ENCODE assay signal across 8 cellular contexts in the genomic region with DNA sequence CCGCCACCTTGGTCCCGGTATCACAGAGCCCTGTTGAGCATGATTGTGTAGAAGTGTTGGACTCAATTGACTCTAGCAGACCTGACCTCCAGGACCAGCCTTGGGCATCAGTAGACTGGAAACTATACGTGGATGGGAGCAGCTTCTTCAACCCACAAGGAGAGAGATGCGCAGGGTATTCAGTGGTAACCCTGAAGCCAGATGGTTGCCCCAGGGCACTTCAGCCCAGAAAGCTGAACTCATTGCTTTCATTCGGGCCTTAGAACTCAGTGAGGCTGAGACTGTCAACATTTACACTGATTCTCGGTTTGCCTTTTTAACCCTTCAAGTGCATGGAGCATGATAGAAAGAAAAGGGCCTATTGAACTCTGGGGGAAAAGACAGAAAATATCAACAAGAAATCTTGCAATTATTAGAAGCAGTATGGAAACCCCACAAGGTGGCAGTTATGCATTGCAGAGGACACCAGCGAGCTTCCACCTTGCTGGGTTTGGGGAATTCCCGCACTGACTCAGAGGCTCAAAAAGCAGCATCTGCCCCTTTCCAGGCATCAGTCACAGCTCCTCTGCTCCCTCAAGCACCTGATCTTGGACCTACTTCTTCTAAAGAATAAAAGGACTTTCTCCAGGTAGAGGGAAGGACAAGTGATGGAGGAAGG.
DNase-seq lines count a peak whose midpoint lies in the region; ATAC-seq and TF ChIP-seq lines count a peak whose summit lies in the region.
"Not testable (repeated sequence)": the region's sequence is repeated elsewhere in the genome, so short reads cannot be mapped to it uniquely, and the experiment has no call there.

No MANE protein-coding gene starts in this region.

- H3K4me3 Mint-ChIP-seq in activated T-cell treated with anti-CD3 and anti-CD28 coated beads, Interleukin-2, amount 50 U/mL, for 72 hours; neural crest cell: not testable (repeated sequence)

- H3K27me3 Mint-ChIP-seq in activated T-cell treated with anti-CD3 and anti-CD28 coated beads, Interleukin-2, amount 50 U/mL, for 72 hours (ENCODE audit: low read depth); neural crest cell (ENCODE audit: low read depth): not testable (repeated sequence)

- H3K9me3 Mint-ChIP-seq in activated T-cell treated with anti-CD3 and anti-CD28 coated beads, Interleukin-2, amount 50 U/mL, for 72 hours; neural crest cell: not testable (repeated sequence)

- H3K36me3 Mint-ChIP-seq in activated T-cell treated with anti-CD3 and anti-CD28 coated beads, Interleukin-2, amount 50 U/mL, for 72 hours (ENCODE audit: insufficient read depth in 2 of 2); neural crest cell (ENCODE audit: low read depth): not testable (repeated sequence)

- peaks cover 22% of the 10 kb centered on the region for H3K4me1 Mint-ChIP-seq in activated T-cell treated with anti-CD3 and anti-CD28 coated beads, Interleukin-2, amount 50 U/mL, for 72 hours (ENCODE audit: low read depth)
- H3K4me1 Mint-ChIP-seq in neural crest cell, result peaks cover 21% of the 10 kb centered on the region

- peak; percentile 23 for DNase-seq in EL
- DNase-seq in NCI-H69 (lab: John Stamatoyannopoulos, UW), result peak; percentile 31
- peak; percentile 58 to 63 for DNase-seq in activated T-cell treated with anti-CD3 and anti-CD28 coated beads, Interleukin-2, amount 50 U/mL, for 72 hours
- DNase-seq in choroid plexus epithelial cell (ENCODE audit: low read depth), result peak; percentile 24
- DNase-seq in neural crest cell (ENCODE audit: low read depth, low spot score), result not testable (repeated sequence)
- peak; percentile 55 for DNase-seq in stimulated activated CD4-positive, alpha-beta T cell treated with anti-CD3 and anti-CD28 coated beads, Interleukin-1b, Interleukin-23, amount 100 ng/mL, for 48 hours
- peak; percentile 42 for DNase-seq in stimulated activated naive CD8-positive, alpha-beta T cell treated with anti-CD3 and anti-CD28 coated beads, Interleukin-15, Interleukin-2, amounts not matched to agents 100 U/mL and 50 U/mL, for 24 hours

- H3K4me3 ChIP-seq in choroid plexus epithelial cell (ENCODE audit: low read depth, low read length), result not testable (repeated sequence)

- peak; percentile 26; the same call in 1 of the 2 replicates for TF ChIP-seq CTCF in VCaP (conservative IDR thresholded peaks at IDR 0.05)
- TF ChIP-seq CTCF in choroid plexus epithelial cell (conservative IDR thresholded peaks at IDR 0.05; ENCODE audit: low read depth, low read length); neural crest cell (conservative IDR thresholded peaks at IDR 0.05): not testable (repeated sequence)

- not testable (repeated sequence) for ATAC-seq in activated T-cell treated with anti-CD3 and anti-CD28 coated beads, Interleukin-2, amount 50 U/mL, for 72 hours (replicated peaks in 1 of 2); stimulated activated naive CD8-positive, alpha-beta T cell treated with anti-CD3 and anti-CD28 coated beads, Interleukin-15, Interleukin-2, amounts not matched to agents 100 U/mL and 50 U/mL, for 24 hours

- H3K27ac ChIP-seq in VCaP, result peak overlapping the region; percentile 39

- H3K27ac Mint-ChIP-seq in activated T-cell treated with anti-CD3 and anti-CD28 coated beads, Interleukin-2, amount 50 U/mL, for 72 hours, result not testable (repeated sequence)
- peak overlapping the region; percentile 75 for H3K27ac Mint-ChIP-seq in neural crest cell (ENCODE audit: unreplicated experiment)
